7 cellular contexts compared by ENCODE assay signal in genomic region chr4:187724526-187724925, GRCh38.
"Had no signal": no experiment of that assay in that cellular context is flagged by ENCODE, and none has a peak within 500 bp of the region (broad histone marks: within the 10 kb centered on the region; RNA-seq: fewer than 3 reads in every experiment).

No MANE protein-coding gene starts in this region.

- ATAC-seq: HCT116 had no signal

- H3K27ac ChIP-seq: GM23248 had no signal

- H3K4me1 ChIP-seq: HAP-1 had no signal

- H3K4me3 ChIP-seq: GM23248, HAP-1 had no signal

- H3K9me3 ChIP-seq: HAP-1 had no signal

- H3K36me3 ChIP-seq: HAP-1 had no signal

- FAIRE-seq: HTR-8/SVneo had no signal

- DNase-seq: GM23248, GOT3, H7, HFFc6 had no signal
